9 cellular contexts compared by ENCODE assay signal in the genomic region with DNA sequence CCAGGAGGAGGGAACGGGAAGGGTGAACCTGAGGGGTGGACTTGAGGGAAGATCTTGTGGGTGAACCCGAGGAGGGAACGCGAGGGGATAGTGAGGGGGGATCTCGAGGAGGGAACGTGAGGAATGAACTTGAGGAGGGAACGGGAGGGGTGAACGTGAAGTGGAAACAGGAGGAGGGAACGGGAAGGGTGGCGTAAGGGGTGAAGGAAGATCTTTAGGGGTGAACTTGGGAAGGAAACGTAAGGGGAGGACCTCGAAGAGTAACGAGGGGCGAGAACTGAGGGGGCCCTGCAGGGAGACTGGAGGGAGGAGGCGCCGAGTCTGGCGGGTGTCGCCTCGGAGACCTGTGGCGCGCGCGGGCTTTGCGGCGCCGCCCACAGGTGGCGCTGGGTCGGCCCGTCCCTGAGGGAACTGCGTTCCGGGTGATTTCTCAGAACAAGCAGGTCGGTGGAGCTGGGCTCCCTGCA. TPM values are rescaled to one million over a fixed set of nuclear protein-coding genes. Genes with fewer than 3 reads are reported as not detected.
DNase-seq lines count a peak whose midpoint lies in the region; ATAC-seq, FAIRE-seq and TF ChIP-seq lines count a peak whose summit lies in the region.
"Had no signal": no experiment of that assay in that cellular context is flagged by ENCODE, and none has a peak within 500 bp of the region (broad histone marks: within the 10 kb centered on the region; RNA-seq: fewer than 3 reads in every experiment).

No MANE protein-coding gene starts in this region.

- no peak overlapping the region for H3K27ac Mint-ChIP-seq in T-helper 17 cell
- no peak overlapping the region for H3K27ac Mint-ChIP-seq in stimulated activated effector memory CD8-positive, alpha-beta T cell treated with anti-CD3 and anti-CD28 coated beads, Interleukin-12 subunit alpha, Interleukin-12 subunit beta, amount 100 ng/mL, for 72 hours

- POLR2A ChIA-PET in RWPE1 (lab: Yijun Ruan, JAX; ENCODE audit: low non-redundant PET) = no interaction called here

- H3K9me3 ChIP-seq in T-helper 17 cell (ENCODE audit: control insufficient read depth, low read length, poor library complexity, severe bottlenecking) (no peaks in the 10 kb centered on the region), iPS-18c (ENCODE audit: control insufficient read depth, insufficient read depth, low read length) (no peaks in the 10 kb centered on the region)

- FAIRE-seq in D721Med (lab: Jason Lieb, UNC) = no peak
- FAIRE-seq: endometrium had no signal

- no peak overlapping the region for H3K27ac ChIP-seq in RWPE1

- peak overlapping the region; percentile 63 for H3K4me3 ChIP-seq in iPS-18c (ENCODE audit: insufficient read depth, low read depth, low read length)

- H3K27me3 Mint-ChIP-seq in T-helper 17 cell = peaks cover 40% of the 10 kb centered on the region

- H3K36me3 Mint-ChIP-seq in T-helper 17 cell (ENCODE audit: low read depth) = peaks cover 4% of the 10 kb centered on the region
- H3K36me3 Mint-ChIP-seq in stimulated activated effector memory CD8-positive, alpha-beta T cell treated with anti-CD3 and anti-CD28 coated beads, Interleukin-12 subunit alpha, Interleukin-12 subunit beta, amount 100 ng/mL, for 72 hours = no peaks in the 10 kb centered on the region

- H3K4me1 Mint-ChIP-seq in T-helper 17 cell = peaks cover 4% of the 10 kb centered on the region
- H3K4me1 Mint-ChIP-seq in stimulated activated effector memory CD8-positive, alpha-beta T cell treated with anti-CD3 and anti-CD28 coated beads, Interleukin-12 subunit alpha, Interleukin-12 subunit beta, amount 100 ng/mL, for 72 hours = peaks cover 5% of the 10 kb centered on the region

- peak; percentile 17 for DNase-seq in D721Med (ENCODE audit: insufficient read length, low spot score)
- DNase-seq in T-helper 17 cell = no peak
- no peak for DNase-seq in stimulated activated effector memory CD8-positive, alpha-beta T cell treated with anti-CD3 and anti-CD28 coated beads, Interleukin-12 subunit alpha, Interleukin-12 subunit beta, amount 100 ng/mL, for 72 hours (ENCODE audit: low spot score in 2 of 2)
- no peak for DNase-seq in GF-D8 (lab: John Stamatoyannopoulos, UW)
- DNase-seq in NCI-H1694 (lab: John Stamatoyannopoulos, UW) = no peak
- no peak for DNase-seq in RWPE1 (ENCODE audit: low spot score)

- peaks cover under 1% of the 10 kb centered on the region for H3K9me3 Mint-ChIP-seq in stimulated activated effector memory CD8-positive, alpha-beta T cell treated with anti-CD3 and anti-CD28 coated beads, Interleukin-12 subunit alpha, Interleukin-12 subunit beta, amount 100 ng/mL, for 72 hours

- peak overlapping the region; percentile 68 for H3K4me3 Mint-ChIP-seq in T-helper 17 cell
- peak overlapping the region; percentile 11 for H3K4me3 Mint-ChIP-seq in stimulated activated effector memory CD8-positive, alpha-beta T cell treated with anti-CD3 and anti-CD28 coated beads, Interleukin-12 subunit alpha, Interleukin-12 subunit beta, amount 100 ng/mL, for 72 hours

- CTCF ChIA-PET in RWPE1 (lab: Yijun Ruan, JAX) = interaction anchor here (0.6 kb wide), 1 partner anchor 96 kb away, joined by 4 read pairs; no protein-coding TSS in a partner anchor

- TF ChIP-seq CTCF in D721Med (IDR thresholded peaks at IDR 0.05; ENCODE audit: insufficient read depth, missing control alignments) = peak; percentile 39
- no peak for TF ChIP-seq CTCF in RWPE1 (conservative IDR thresholded peaks at IDR 0.05; ENCODE audit: low read depth)

- ATAC-seq in GM21529 (IDR thresholded peaks at IDR 0.05; ENCODE audit: unreplicated experiment) (peak; percentile 63), T-helper 17 cell (no peak)
- peak; percentile 52 for ATAC-seq in stimulated activated effector memory CD8-positive, alpha-beta T cell treated with anti-CD3 and anti-CD28 coated beads, Interleukin-12 subunit alpha, Interleukin-12 subunit beta, amount 100 ng/mL, for 72 hours

RNA-seq across cellular contexts. Expression of a gene that starts 0.7 kb away (rescaled TPM):
- not detected for total RNA-seq in T-helper 17 cell
